In genomic region chr1:167631987-167632680, GRCh38 we compare ENCODE assay signal across 9 cellular contexts. TPM values are rescaled to one million over a fixed set of nuclear protein-coding genes. Genes with fewer than 3 reads are reported as not detected.
A peak's percentile ranks its signal among the peaks of the same experiment; 100 is the strongest.
DNase-seq lines count a peak whose midpoint lies in the region; ATAC-seq and TF ChIP-seq lines count a peak whose summit lies in the region.
"Had no signal": no experiment of that assay in that cellular context is flagged by ENCODE, and none has a peak within 500 bp of the region (broad histone marks: within the 10 kb centered on the region; RNA-seq: fewer than 3 reads in every experiment).

No MANE protein-coding gene starts in this region.

- H3K4me3 ChIP-seq in BLaER1 (peak overlapping the region; percentile 98), GM23338 (0 out of 2 replicates have a peak overlapping the region, but pooled peaks have one; percentile 26), neural progenitor cell (no peak overlapping the region)

- H3K9me3 ChIP-seq in BLaER1 (no peaks in the 10 kb centered on the region), neural progenitor cell (ENCODE audit: low read depth) (no peaks in the 10 kb centered on the region)

- ATAC-seq in GM23338 (no peak), memory B cell (ENCODE audit: low read depth) (peak; percentile 22), GM21360 (IDR thresholded peaks at IDR 0.05; ENCODE audit: unreplicated experiment) (no peak)
- ATAC-seq in activated CD8-positive, alpha-beta T cell treated with anti-CD3 and anti-CD28 coated beads, Interleukin-2, amount 10 ng/mL, durations not matched to agents 7 days and 5 days = peak; percentile 15

- POLR2A ChIA-PET in activated CD8-positive, alpha-beta T cell treated with anti-CD3 and anti-CD28 coated beads, Interleukin-2, amount 10 ng/mL, durations not matched to agents 7 days and 5 days (lab: Charles Lee) = interaction anchor here (0.6 to 8.2 kb wide), 15 partner anchors 9 to 304 kb away, joined by 3 to 96 read pairs (median 3); no protein-coding TSS in a partner anchor

- H3K9ac ChIP-seq in BLaER1 (peak overlapping the region; percentile 100), neural progenitor cell (no peak overlapping the region)

- CTCF ChIA-PET in activated CD8-positive, alpha-beta T cell treated with anti-CD3 and anti-CD28 coated beads, Interleukin-2, amount 10 ng/mL, durations not matched to agents 7 days and 5 days (lab: Charles Lee) = interaction anchor here (0.9 to 14.2 kb wide), 9 partner anchors 9 to 91 kb away, joined by 3 to 334 read pairs (median 3); no protein-coding TSS in a partner anchor

- H3K4me3 Mint-ChIP-seq in GM23338 (no peak overlapping the region), memory B cell (peak overlapping the region; percentile 93), neural progenitor cell (no peak overlapping the region), chondrocyte (ENCODE audit: unreplicated experiment) (no peak overlapping the region)
- H3K4me3 Mint-ChIP-seq in activated CD8-positive, alpha-beta T cell treated with anti-CD3 and anti-CD28 coated beads, Interleukin-2, amount 10 ng/mL, durations not matched to agents 7 days and 5 days = peak overlapping the region; percentile 98

- H3F3A ChIP-seq in GM23338 (replicated peaks; ENCODE audit: low read depth) (0 out of 2 replicates have a peak, but pooled peaks cover 9% of the 10 kb centered on the region), neural progenitor cell (ENCODE audit: low read depth) (peaks cover 9% of the 10 kb centered on the region)

- H3K9me2 ChIP-seq in GM23338 (ENCODE audit: insufficient read depth) = no peaks in the 10 kb centered on the region

- peaks cover 52% of the 10 kb centered on the region for H4K20me1 ChIP-seq in BLaER1
- H4K20me1 ChIP-seq in GM23338 (replicated peaks; ENCODE audit: insufficient read depth) = no peaks in the 10 kb centered on the region
- no peaks in the 10 kb centered on the region for H4K20me1 ChIP-seq in neural progenitor cell (ENCODE audit: low read depth)

- H3K9me3 Mint-ChIP-seq in GM23338 (no peaks in the 10 kb centered on the region), memory B cell (no peaks in the 10 kb centered on the region), neural progenitor cell (no peaks in the 10 kb centered on the region), chondrocyte (ENCODE audit: low read depth) (no peaks in the 10 kb centered on the region)
- no peaks in the 10 kb centered on the region for H3K9me3 Mint-ChIP-seq in activated CD8-positive, alpha-beta T cell treated with anti-CD3 and anti-CD28 coated beads, Interleukin-2, amount 10 ng/mL, durations not matched to agents 7 days and 5 days (ENCODE audit: insufficient read depth)

- TF ChIP-seq CTCF in GM23338 (conservative IDR thresholded peaks at IDR 0.05; ENCODE audit: low read depth in 2 of 2) = no peak
- no peak for TF ChIP-seq CTCF in neural progenitor cell (IDR thresholded peaks at IDR 0.05)
- TF ChIP-seq CTCF in chondrocyte (IDR thresholded peaks at IDR 0.05) = no peak

- peak overlapping the region; percentile 96 for H3K4me2 ChIP-seq in BLaER1
- peak overlapping the region; percentile 66 for H3K4me2 ChIP-seq in GM23338
- no peak overlapping the region for H3K4me2 ChIP-seq in neural progenitor cell

- H3K79me2 ChIP-seq in GM23338 (replicated peaks; ENCODE audit: insufficient read depth) = no peaks in the 10 kb centered on the region
- no peaks in the 10 kb centered on the region for H3K79me2 ChIP-seq in neural progenitor cell (ENCODE audit: low read depth)

- H3K4me1 ChIP-seq in BLaER1 (peaks cover 79% of the 10 kb centered on the region), GM23338 (ENCODE audit: insufficient read depth) (peaks cover 42% of the 10 kb centered on the region), neural progenitor cell (peaks cover 19% of the 10 kb centered on the region)

- H3K36me3 ChIP-seq in BLaER1 (peaks cover 48% of the 10 kb centered on the region), GM23338 (ENCODE audit: insufficient read depth) (no peaks in the 10 kb centered on the region), neural progenitor cell (no peaks in the 10 kb centered on the region)

- H3K27me3 ChIP-seq in BLaER1 (no peaks in the 10 kb centered on the region), GM23338 (ENCODE audit: insufficient read depth) (peaks cover 67% of the 10 kb centered on the region), neural progenitor cell (peaks cover 91% of the 10 kb centered on the region)

- no peak overlapping the region for H2AFZ ChIP-seq in GM23338
- no peak overlapping the region for H2AFZ ChIP-seq in neural progenitor cell (replicated peaks)

- peaks cover 49% of the 10 kb centered on the region for H3K4me1 Mint-ChIP-seq in GM23338
- peaks cover 78% of the 10 kb centered on the region for H3K4me1 Mint-ChIP-seq in activated CD8-positive, alpha-beta T cell treated with anti-CD3 and anti-CD28 coated beads, Interleukin-2, amount 10 ng/mL, durations not matched to agents 7 days and 5 days (ENCODE audit: low read depth)
- H3K4me1 Mint-ChIP-seq in memory B cell = peaks cover 61% of the 10 kb centered on the region
- H3K4me1 Mint-ChIP-seq in neural progenitor cell = peaks cover 15% of the 10 kb centered on the region
- H3K4me1 Mint-ChIP-seq in chondrocyte (ENCODE audit: low read depth) = peaks cover 26% of the 10 kb centered on the region

- H3K27ac Mint-ChIP-seq in GM23338 (no peak overlapping the region), memory B cell (peak overlapping the region; percentile 92), neural progenitor cell (no peak overlapping the region), chondrocyte (ENCODE audit: unreplicated experiment) (no peak overlapping the region)
- peak overlapping the region; percentile 98 for H3K27ac Mint-ChIP-seq in activated CD8-positive, alpha-beta T cell treated with anti-CD3 and anti-CD28 coated beads, Interleukin-2, amount 10 ng/mL, durations not matched to agents 7 days and 5 days

- H3K36me3 Mint-ChIP-seq in GM23338 (ENCODE audit: low read depth) = no peaks in the 10 kb centered on the region; the same call in 2 of the 3 replicates
- peaks cover 67% of the 10 kb centered on the region for H3K36me3 Mint-ChIP-seq in activated CD8-positive, alpha-beta T cell treated with anti-CD3 and anti-CD28 coated beads, Interleukin-2, amount 10 ng/mL, durations not matched to agents 7 days and 5 days (ENCODE audit: low read depth)
- peaks cover 24% of the 10 kb centered on the region for H3K36me3 Mint-ChIP-seq in memory B cell
- H3K36me3 Mint-ChIP-seq in neural progenitor cell = no peaks in the 10 kb centered on the region
- no peaks in the 10 kb centered on the region for H3K36me3 Mint-ChIP-seq in chondrocyte (ENCODE audit: low read depth)

- H3K27me3 Mint-ChIP-seq in GM23338 (ENCODE audit: insufficient read depth, low read depth, poor library complexity) (peaks cover 43% of the 10 kb centered on the region), memory B cell (no peaks in the 10 kb centered on the region), neural progenitor cell (ENCODE audit: insufficient read depth, low read depth) (peaks cover 35% of the 10 kb centered on the region), chondrocyte (ENCODE audit: low read depth) (peaks cover 7% of the 10 kb centered on the region)
- no peaks in the 10 kb centered on the region for H3K27me3 Mint-ChIP-seq in activated CD8-positive, alpha-beta T cell treated with anti-CD3 and anti-CD28 coated beads, Interleukin-2, amount 10 ng/mL, durations not matched to agents 7 days and 5 days (ENCODE audit: low read depth)

- DNase-seq in GM23338 (ENCODE audit: low spot score) = no peak
- DNase-seq in activated CD8-positive, alpha-beta T cell treated with anti-CD3 and anti-CD28 coated beads, Interleukin-2, amount 10 ng/mL, durations not matched to agents 7 days and 5 days = peak; percentile 68
- no peak for DNase-seq in memory B cell (ENCODE audit: low spot score in 2 of 2)
- no peak for DNase-seq in NCI-H510A treated with DMSO at 0.1 percent for 48 hours (lab: John Stamatoyannopoulos, UW)
- no peak for DNase-seq in neural progenitor cell (ENCODE audit: low spot score)
- no peak for DNase-seq in chondrocyte (ENCODE audit: low spot score)
- DNase-seq: NCI-H146 had no signal

- H3K27ac ChIP-seq in BLaER1 = peak overlapping the region; percentile 100
- no peak overlapping the region for H3K27ac ChIP-seq in GM23338 (ENCODE audit: low read depth)
- H3K27ac ChIP-seq in neural progenitor cell = no peak overlapping the region

TF ChIP-seq in GM23338, 12 proteins besides CTCF, POLR2A, EP300 and RAD21 (continues in another document):
- TF ChIP-seq JUNB (IDR thresholded peaks at IDR 0.05; ENCODE audit: unreplicated experiment) (no peak), ETS1 (IDR thresholded peaks at IDR 0.05) (no peak), EZH2 (IDR thresholded peaks at IDR 0.05; ENCODE audit: low read depth, unreplicated experiment) (no peak), NANOG (IDR thresholded peaks at IDR 0.05; ENCODE audit: borderline replicate concordance) (no peak)

RNA-seq across cellular contexts. Expression of gene RCSD1, which starts 2.1 kb away (rescaled TPM):
- 0.73 TPM in 1 of 2 replicates, not detected in the other for total RNA-seq in GM23338 (2014; rRNA removed; shearing (Covaris generic))
- polyA plus RNA-seq in GM23338 (2016; fragmentation: Nextera tagmentation; extraction: Ambion mirVana) = 0.18 and 0.42 TPM in 2 replicates
- total RNA-seq in activated CD8-positive, alpha-beta T cell treated with anti-CD3 and anti-CD28 coated beads, Interleukin-2, amount 10 ng/mL, durations not matched to agents 7 days and 5 days = 100 to 1,000 TPM; 143 to 145 TPM
- total RNA-seq in neural progenitor cell (ENCODE audit: low replicate concordance) (0.06 TPM in 2 replicates), chondrocyte (1.1 to 1.4 TPM in 2 of 3 replicates, not detected in the other)

Comparison
In these comparisons a context has a peak if more than half of its experiments do, and no peak if none do; other contexts are left out.
1. ATAC-seq: peak in activated CD8-positive, alpha-beta T cell treated with anti-CD3 and anti-CD28 coated beads, Interleukin-2, amount 10 ng/mL, durations not matched to agents 7 days and 5 days (single experiment) and memory B cell (single experiment); none in GM23338 (single experiment) and GM21360 (single experiment).
2. H3K27ac Mint-ChIP-seq: peak in activated CD8-positive, alpha-beta T cell treated with anti-CD3 and anti-CD28 coated beads, Interleukin-2, amount 10 ng/mL, durations not matched to agents 7 days and 5 days (single experiment) and memory B cell (single experiment); none in GM23338 (single experiment), neural progenitor cell (single experiment) and chondrocyte (single experiment).
3. H3K4me3 Mint-ChIP-seq: peak in activated CD8-positive, alpha-beta T cell treated with anti-CD3 and anti-CD28 coated beads, Interleukin-2, amount 10 ng/mL, durations not matched to agents 7 days and 5 days (single experiment) and memory B cell (single experiment); none in GM23338 (single experiment), neural progenitor cell (single experiment) and chondrocyte (single experiment).
4. RNA of gene RCSD1, which starts 2.1 kb away (total RNA-seq): 143 to 145 TPM in activated CD8-positive, alpha-beta T cell treated with anti-CD3 and anti-CD28 coated beads, Interleukin-2, amount 10 ng/mL, durations not matched to agents 7 days and 5 days; 1.1 to 1.4 TPM in chondrocyte, 0.73 TPM in GM23338 and 0.06 TPM in neural progenitor cell; every median in the first group is over 10 times any median in the second.